8 cellular contexts compared by ENCODE assay signal in the genomic region with DNA sequence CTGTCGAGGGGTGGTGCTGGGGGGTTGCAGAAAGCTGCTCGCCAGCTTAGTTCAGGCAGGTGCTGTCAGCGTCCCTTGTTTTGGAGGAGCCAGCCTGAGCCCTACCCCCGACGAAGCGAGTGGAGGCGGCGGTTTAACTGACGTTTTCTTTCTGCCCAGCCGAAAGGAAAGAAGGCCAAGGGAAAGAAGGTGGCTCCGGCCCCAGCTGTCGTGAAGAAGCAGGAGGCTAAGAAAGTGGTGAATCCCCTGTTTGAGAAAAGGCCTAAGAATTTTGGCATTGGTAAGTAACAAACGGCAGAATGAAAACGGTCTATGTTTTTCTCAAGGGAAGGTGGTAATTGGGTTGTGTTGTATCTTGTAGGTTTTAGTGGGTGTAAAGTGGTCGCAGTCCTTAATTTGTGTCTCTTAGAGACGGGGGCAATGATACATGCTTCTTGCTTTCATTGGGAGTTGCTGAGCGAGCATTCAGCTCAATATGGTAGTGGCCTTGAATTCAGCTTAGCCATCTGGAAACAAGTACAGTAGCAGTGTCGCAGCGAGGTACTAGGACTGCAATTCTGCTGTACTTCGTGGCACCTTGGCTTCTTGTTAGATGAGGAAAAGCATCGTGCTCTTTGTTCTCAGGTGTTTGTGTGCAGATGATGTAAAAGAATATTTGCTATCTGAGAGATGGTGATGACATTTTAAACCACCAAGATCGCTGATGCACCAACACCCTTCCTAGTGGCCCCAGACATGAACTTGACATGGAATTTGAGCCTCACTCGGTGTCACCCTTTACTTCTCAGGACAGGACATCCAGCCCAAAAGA. TPM values are rescaled to one million over a fixed set of nuclear protein-coding genes. Genes with fewer than 3 reads are reported as not detected.
DNase-seq lines count a peak whose midpoint lies in the region; ATAC-seq, FAIRE-seq and TF ChIP-seq lines count a peak whose summit lies in the region.

No MANE protein-coding gene starts in this region.

- intact Hi-C loops in CD14-positive monocyte (cut with micrococcal nuclease): loop anchor here in 1 of 2 donors (1.0 kb wide), 1 partner anchor 27 kb away; a partner anchor contains a TSS

- peaks cover 76% of the 10 kb centered on the region for H3K36me3 ChIP-seq in OCI-LY1 (ENCODE audit: insufficient read depth, low read length)
- H3K36me3 ChIP-seq in H1 (ENCODE audit: control insufficient read depth in 2 of 4, insufficient read depth in 4 of 4, low read length in 3 of 4): peaks cover 30 to 68% (median 56%) of the 10 kb centered on the region in 4 experiments

- peak in 1 of 2 experiments; percentile 18; a peak in 1 of 3 replicates for TF ChIP-seq POLR2A in H1 (IDR thresholded peaks at IDR 0.05; ENCODE audit: control extremely low read depth in 1 of 2, low read depth in 2 of 2, low read length in 2 of 2)

- peaks cover 21% of the 10 kb centered on the region for H3F3A ChIP-seq in OCI-LY1 (ENCODE audit: insufficient read depth, low read length)

- POLR2A ChIA-PET in H1 (lab: Charles Lee; ENCODE audit: partially characterized antibody): interaction anchor here (0.7 to 16.1 kb wide), 23 partner anchors 4 to 260 kb away, joined by 3 to 461 read pairs (median 5); a partner anchor contains a TSS

- H3K4me3 ChIP-seq in OCI-LY1 (ENCODE audit: low read depth, low read length, poor library complexity, severe bottlenecking): peak overlapping the region; percentile 98
- peak overlapping the region; percentile 93 to 100 (median 96) for H3K4me3 ChIP-seq in H1 (ENCODE audit: extremely low read depth in 1 of 4, insufficient read depth in 2 of 4, low read depth in 3 of 4, low read length in 4 of 4)

- H3K9me3 Mint-ChIP-seq in CD14-positive monocyte (peaks cover 0 to 6% (median 0%) of the 10 kb centered on the region in 7 donors), neural crest cell (no peaks in the 10 kb centered on the region)

- H4K5ac ChIP-seq in H1 (ENCODE audit: insufficient read length, low read depth, low read length): peak overlapping the region; percentile 97

- H3K4me3 Mint-ChIP-seq in CD14-positive monocyte (peak overlapping the region; percentile 92 to 96), neural crest cell (peak overlapping the region; percentile 96)

- H3K36me3 Mint-ChIP-seq in CD14-positive monocyte (peaks cover 68 to 75% of the 10 kb centered on the region in 2 donors), neural crest cell (ENCODE audit: low read depth) (peaks cover 39% of the 10 kb centered on the region)

- 20% methylated on average over 21 of the region's 23 CpGs; no CpG with 5 or more reads in 1 of the 2 experiments for WGBS in H1 (ENCODE audit: extremely low coverage in 1 of 2, insufficient coverage in 1 of 2, insufficient read length in 1 of 2, insufficient replicate concordance in 2 of 2, low coverage in 1 of 2, low lambda C conversion rate in 2 of 2, missing lambda C conversion rate in 1 of 2), 2 experiments

- no peak for TF ChIP-seq RAD21 in H1 (IDR thresholded peaks at IDR 0.05 in 1 of 2, conservative IDR thresholded peaks at IDR 0.05 in 1 of 2; ENCODE audit: low read depth in 2 of 2, low read length in 2 of 2)

- H2BK120ac ChIP-seq in H1 (replicated peaks; ENCODE audit: low read depth, low read length): no peak overlapping the region

- peak overlapping the region; percentile 81 for H3K56ac ChIP-seq in H1 (replicated peaks; ENCODE audit: insufficient read length, low read depth, low read length)

- peaks cover 14% of the 10 kb centered on the region for H3K79me1 ChIP-seq in H1 (ENCODE audit: low read depth, low read length)

- H3K27me3 Mint-ChIP-seq in CD14-positive monocyte (ENCODE audit: low read depth in 3 of 3) (peaks cover 0 to 2% (median 0%) of the 10 kb centered on the region in 3 donors), neural crest cell (ENCODE audit: low read depth) (peaks cover 4% of the 10 kb centered on the region)

- H3K27ac ChIP-seq in OCI-LY1 (ENCODE audit: low read depth, low read length, poor library complexity, severe bottlenecking) (peak overlapping the region; percentile 85), H1 (ENCODE audit: low read depth, low read length) (peak overlapping the region; percentile 99)

- no peak overlapping the region for H2AFZ ChIP-seq in OCI-LY1 (ENCODE audit: low read length)
- no peak overlapping the region for H2AFZ ChIP-seq in H1 (ENCODE audit: low read length)

- no peak overlapping the region for H2BK20ac ChIP-seq in H1 (ENCODE audit: low read length)

- no peak overlapping the region for H2BK12ac ChIP-seq in H1 (ENCODE audit: low read depth, low read length)

- H3K4me1 Mint-ChIP-seq in CD14-positive monocyte (peaks cover 32% of the 10 kb centered on the region), neural crest cell (peaks cover 33% of the 10 kb centered on the region)

- H3K9me2 ChIP-seq in OCI-LY1 (ENCODE audit: low read depth, low read length): no peaks in the 10 kb centered on the region

- H4K91ac ChIP-seq in H1 (replicated peaks; ENCODE audit: insufficient read length, low read length): peak overlapping the region; percentile 87

- DNase-seq in CD14-positive monocyte (ENCODE audit: low spot score) (no peak), H1 (ENCODE audit: low read depth in 1 of 2, low spot score in 2 of 2) (no peak), neural crest cell (ENCODE audit: low read depth, low spot score) (no peak), HPDE6-E6E7 (ENCODE audit: extremely low spot score) (no peak), globus pallidus (ENCODE audit: low spot score) (no peak), 8988T (no peak)

- no peak for FAIRE-seq in H1 (lab: Jason Lieb, UNC)

- H3K27me3 ChIP-seq in OCI-LY1 (ENCODE audit: insufficient read depth, low read length) (no peaks in the 10 kb centered on the region), H1 (replicated peaks in 1 of 4; ENCODE audit: control insufficient read depth in 3 of 4, extremely low read depth in 1 of 4, insufficient read depth in 3 of 4, low read length in 3 of 4) (no peaks in the 10 kb centered on the region)

- H3K4ac ChIP-seq in H1 (replicated peaks; ENCODE audit: insufficient read length, low read depth, low read length): peak overlapping the region; percentile 97

- H3K9me3 ChIP-seq in OCI-LY1 (ENCODE audit: low read length) (no peaks in the 10 kb centered on the region), H1 (ENCODE audit: insufficient read depth in 2 of 2, low read depth in 1 of 2, low read length in 1 of 2) (no peaks in the 10 kb centered on the region)

- no peak overlapping the region for H2BK15ac ChIP-seq in H1 (ENCODE audit: low read length)

- H4K20me1 ChIP-seq in OCI-LY1 (ENCODE audit: insufficient read depth, low read length): no peaks in the 10 kb centered on the region
- peaks cover 14 to 28% of the 10 kb centered on the region in 2 experiments for H4K20me1 ChIP-seq in H1 (replicated peaks in 1 of 2; ENCODE audit: control insufficient read depth in 1 of 2, insufficient read depth in 2 of 2, low read length in 2 of 2)

- peak overlapping the region; percentile 100 for H3K9ac ChIP-seq in OCI-LY1 (ENCODE audit: low read length)
- peak overlapping the region; percentile 98 to 99 (median 98) for H3K9ac ChIP-seq in H1 (replicated peaks in 1 of 4; ENCODE audit: extremely low read depth in 1 of 4, low read depth in 3 of 4, low read length in 3 of 4)

- H3K23ac ChIP-seq in H1 (ENCODE audit: insufficient read length): no peak overlapping the region

- peak overlapping the region; percentile 100 for H2BK5ac ChIP-seq in H1 (ENCODE audit: low read depth, low read length)

- H3K4me2 ChIP-seq in OCI-LY1 (ENCODE audit: low read length) (peak overlapping the region; percentile 100), H1 (ENCODE audit: insufficient read depth in 1 of 2, low read depth in 2 of 2, low read length in 2 of 2) (peak overlapping the region; percentile 91 to 97)

- TF ChIP-seq CTCF in CD14-positive monocyte (IDR thresholded peaks at IDR 0.05): no peak
- TF ChIP-seq CTCF in OCI-LY1 (IDR thresholded peaks at IDR 0.05; ENCODE audit: low read length): no peak
- TF ChIP-seq CTCF in H1 (IDR thresholded peaks at IDR 0.05; ENCODE audit: control extremely low read depth in 1 of 3, insufficient read depth in 1 of 3, low read depth in 1 of 3, low read length in 3 of 3): no peak
- TF ChIP-seq CTCF in neural crest cell (conservative IDR thresholded peaks at IDR 0.05): no peak

- peaks cover 13% of the 10 kb centered on the region for H3K79me2 ChIP-seq in OCI-LY1 (ENCODE audit: insufficient read depth, low read length)
- peaks cover 9 to 39% of the 10 kb centered on the region in 2 experiments for H3K79me2 ChIP-seq in H1 (ENCODE audit: control insufficient read depth in 1 of 2, insufficient read depth in 2 of 2, low read length in 2 of 2)

- H3K18ac ChIP-seq in H1 (ENCODE audit: extremely low read depth, low read length): peak overlapping the region; percentile 96; the same call in 1 of the 2 replicates

- H3K23me2 ChIP-seq in H1 (ENCODE audit: low read depth, low read length): peaks cover 9% of the 10 kb centered on the region; the same call in 1 of the 2 replicates

- H4K8ac ChIP-seq in H1 (ENCODE audit: extremely low read depth, insufficient read depth, low read length): peak overlapping the region; percentile 100; the same call in 1 of the 2 replicates

- H3K27ac Mint-ChIP-seq in CD14-positive monocyte (peak overlapping the region; percentile 90 to 96 (median 95)), neural crest cell (ENCODE audit: unreplicated experiment) (peak overlapping the region; percentile 100)

- no peak for ATAC-seq in HG03045 (IDR thresholded peaks at IDR 0.05; ENCODE audit: unreplicated experiment)

- H3K14ac ChIP-seq in H1 (ENCODE audit: insufficient read length): no peak overlapping the region

- H2AK5ac ChIP-seq in H1 (ENCODE audit: low read depth, low read length): peak overlapping the region; percentile 75; the same call in 1 of the 2 replicates

- CTCF ChIA-PET in H1 (lab: Charles Lee; ENCODE audit: partially characterized antibody): interaction anchor here (0.6 to 3.3 kb wide), 4 partner anchors 8 to 127 kb away, joined by 3 to 22 read pairs (median 3); a partner anchor contains a TSS

- H3K4me1 ChIP-seq in OCI-LY1 (ENCODE audit: insufficient read depth, low read length, severe bottlenecking): peaks cover 31% of the 10 kb centered on the region
- H3K4me1 ChIP-seq in H1 (replicated peaks in 1 of 4; ENCODE audit: control insufficient read depth in 3 of 4, insufficient read depth in 4 of 4, low read length in 3 of 4): peaks cover 0 to 10% (median 7%) of the 10 kb centered on the region in 4 experiments; a peak in 6 of 7 replicates

- no peak for TF ChIP-seq EP300 in H1 (IDR thresholded peaks at IDR 0.05; ENCODE audit: borderline replicate concordance in 1 of 2, low read depth in 2 of 2, low read length in 2 of 2)

RNA-seq across cellular contexts. Expression of a gene that starts 0.9 kb away (rescaled TPM):
- 100 to 1,000 TPM; 390 to 437 TPM for polyA plus RNA-seq in CD14-positive monocyte
- total RNA-seq in H1 (2021; fragmentation: NEBNext Ultra II Directional; extraction: Animal tissue kit (Norgen Biotek cat#: 25700)): 2,578 and 2,633 TPM in 2 replicates
- polyA plus RNA-seq in H1 (2011; rRNA removed): 2,379 and 2,783 TPM in 2 replicates
- 4,295 TPM for polyA plus RNA-seq in H1 (2011; cell fraction: cytosol; rRNA removed)
- polyA plus RNA-seq in H1 (2011; cell fraction: nucleus; rRNA removed): 2,670 TPM
- polyA plus RNA-seq in H1 (2012, experiment 1 of 2): 3,066 to 3,745 TPM (median 3,674 TPM) in 4 replicates
- polyA plus RNA-seq in H1 (2012, experiment 2 of 2): 3,198 TPM
- 2,222 TPM for polyA plus RNA-seq in H1 (2013, experiment 1 of 2)
- polyA plus RNA-seq in H1 (2013, experiment 2 of 2): 2,123 TPM
- 2,290 and 2,619 TPM in 2 replicates for polyA minus RNA-seq in H1 (2011; rRNA and poly(A)+ RNA removed)
- 1,007 TPM for polyA minus RNA-seq in H1 (2011; cell fraction: cytosol; rRNA and poly(A)+ RNA removed)
- 995 TPM for polyA minus RNA-seq in H1 (2011; cell fraction: nucleus; rRNA and poly(A)+ RNA removed)
- 2,746 and 2,748 TPM in 2 replicates for total RNA-seq in neural crest cell

RNA-seq across cellular contexts. Expression of a gene that starts 1.0 kb away (rescaled TPM):
- polyA plus RNA-seq in CD14-positive monocyte (1 to 10 TPM; 6.8 to 9.6 TPM), H1 (2011; rRNA removed) (68.4 and 105 TPM in 2 replicates)
- 56.4 and 61.8 TPM in 2 replicates for total RNA-seq in H1 (2021; fragmentation: NEBNext Ultra II Directional; extraction: Animal tissue kit (Norgen Biotek cat#: 25700))
- polyA plus RNA-seq in H1 (2011; cell fraction: cytosol; rRNA removed): 88.7 TPM
- polyA plus RNA-seq in H1 (2011; cell fraction: nucleus; rRNA removed): 114 TPM
- 42.8 to 66.6 TPM (median 62.2 TPM) in 4 replicates for polyA plus RNA-seq in H1 (2012, experiment 1 of 2)
- 63.8 TPM for polyA plus RNA-seq in H1 (2012, experiment 2 of 2)
- polyA plus RNA-seq in H1 (2013, experiment 1 of 2): 47.5 TPM
- 46.8 TPM for polyA plus RNA-seq in H1 (2013, experiment 2 of 2)
- polyA minus RNA-seq in H1 (2011; rRNA and poly(A)+ RNA removed): 84.7 and 135 TPM in 2 replicates
- polyA minus RNA-seq in H1 (2011; cell fraction: cytosol; rRNA and poly(A)+ RNA removed): 38.3 TPM
- polyA minus RNA-seq in H1 (2011; cell fraction: nucleus; rRNA and poly(A)+ RNA removed): 35.7 TPM
- 69.7 and 70.6 TPM in 2 replicates for total RNA-seq in neural crest cell

RNA-seq across cellular contexts. Expression of a gene that starts 7.3 kb away (rescaled TPM):
- polyA plus RNA-seq in CD14-positive monocyte (100 to 1,000 TPM in 1 of 2 donors, 10 to 100 TPM in 1; 98.4 to 140 TPM), H1 (2011; rRNA removed) (35.4 and 44.7 TPM in 2 replicates)
- total RNA-seq in H1 (2021; fragmentation: NEBNext Ultra II Directional; extraction: Animal tissue kit (Norgen Biotek cat#: 25700)): 39.6 and 43.1 TPM in 2 replicates
- polyA plus RNA-seq in H1 (2011; cell fraction: cytosol; rRNA removed): 40.4 TPM
- polyA plus RNA-seq in H1 (2011; cell fraction: nucleus; rRNA removed): 51.7 TPM
- polyA plus RNA-seq in H1 (2012, experiment 1 of 2): 42.8 to 56.2 TPM (median 50.1 TPM) in 4 replicates
- 52.4 TPM for polyA plus RNA-seq in H1 (2012, experiment 2 of 2)
- polyA plus RNA-seq in H1 (2013, experiment 1 of 2): 54.3 TPM
- polyA plus RNA-seq in H1 (2013, experiment 2 of 2): 47.2 TPM
- 20.3 and 32.2 TPM in 2 replicates for polyA minus RNA-seq in H1 (2011; rRNA and poly(A)+ RNA removed)
- 8.1 TPM for polyA minus RNA-seq in H1 (2011; cell fraction: cytosol; rRNA and poly(A)+ RNA removed)
- polyA minus RNA-seq in H1 (2011; cell fraction: nucleus; rRNA and poly(A)+ RNA removed): 16.7 TPM
- 32.0 and 32.1 TPM in 2 replicates for total RNA-seq in neural crest cell

RNA-seq across cellular contexts. Expression of a gene that starts 7.4 kb away (rescaled TPM):
- polyA plus RNA-seq in CD14-positive monocyte (10 to 100 TPM; 17.5 to 24.7 TPM), H1 (2011; rRNA removed) (37.7 and 54.4 TPM in 2 replicates)
- total RNA-seq in H1 (2021; fragmentation: NEBNext Ultra II Directional; extraction: Animal tissue kit (Norgen Biotek cat#: 25700)): 36.6 and 42.1 TPM in 2 replicates
- polyA plus RNA-seq in H1 (2011; cell fraction: cytosol; rRNA removed): 55.5 TPM
- polyA plus RNA-seq in H1 (2011; cell fraction: nucleus; rRNA removed): 45.1 TPM
- 47.7 to 62.2 TPM (median 55.5 TPM) in 4 replicates for polyA plus RNA-seq in H1 (2012, experiment 1 of 2)
- polyA plus RNA-seq in H1 (2012, experiment 2 of 2): 29.1 TPM
- polyA plus RNA-seq in H1 (2013, experiment 1 of 2): 39.1 TPM
- 40.7 TPM for polyA plus RNA-seq in H1 (2013, experiment 2 of 2)
- 6.6 and 9.0 TPM in 2 replicates for polyA minus RNA-seq in H1 (2011; rRNA and poly(A)+ RNA removed)
- 24.4 TPM for polyA minus RNA-seq in H1 (2011; cell fraction: cytosol; rRNA and poly(A)+ RNA removed)
- 13.3 TPM for polyA minus RNA-seq in H1 (2011; cell fraction: nucleus; rRNA and poly(A)+ RNA removed)
- 31.8 and 34.3 TPM in 2 replicates for total RNA-seq in neural crest cell

RNA-seq across cellular contexts. Expression of a gene that starts 13.0 kb away (rescaled TPM):
- polyA plus RNA-seq in CD14-positive monocyte (1 to 10 TPM in 1 of 2 donors, under 1 TPM in 1; 0.75 to 2.9 TPM), H1 (2011; rRNA removed) (6.1 and 9.6 TPM in 2 replicates)
- total RNA-seq in H1 (2021; fragmentation: NEBNext Ultra II Directional; extraction: Animal tissue kit (Norgen Biotek cat#: 25700)): 23.7 and 26.7 TPM in 2 replicates
- polyA plus RNA-seq in H1 (2011; cell fraction: cytosol; rRNA removed): 19.8 TPM
- 17.0 TPM for polyA plus RNA-seq in H1 (2011; cell fraction: nucleus; rRNA removed)
- polyA plus RNA-seq in H1 (2012, experiment 1 of 2): 17.5 to 28.3 TPM (median 24.3 TPM) in 4 replicates
- polyA plus RNA-seq in H1 (2012, experiment 2 of 2): 6.3 TPM
- polyA plus RNA-seq in H1 (2013, experiment 1 of 2): 19.3 TPM
- polyA plus RNA-seq in H1 (2013, experiment 2 of 2): 18.3 TPM
- polyA minus RNA-seq in H1 (2011; rRNA and poly(A)+ RNA removed): 4.5 and 5.6 TPM in 2 replicates
- polyA minus RNA-seq in H1 (2011; cell fraction: cytosol; rRNA and poly(A)+ RNA removed): 7.3 TPM
- 5.8 TPM for polyA minus RNA-seq in H1 (2011; cell fraction: nucleus; rRNA and poly(A)+ RNA removed)
- 22.4 and 23.9 TPM in 2 replicates for total RNA-seq in neural crest cell
